Comparison of ENCODE assay signal across 8 cellular contexts in genomic region chr15:41331833-41332787, GRCh38. TPM values are rescaled to one million over a fixed set of nuclear protein-coding genes. Genes with fewer than 3 reads are reported as not detected.
A peak's percentile ranks its signal among the peaks of the same experiment; 100 is the strongest.
DNase-seq lines count a peak whose midpoint lies in the region; ATAC-seq and TF ChIP-seq lines count a peak whose summit lies in the region.

TSS of gene OIP5 (minus strand) at chr15:41332591. CDS start at chr15:41332561, 30 bp downstream.

- peaks cover 8 to 28% of the 10 kb centered on the region in 2 experiments for H3K79me1 ChIP-seq in IMR-90 (ENCODE audit: low read depth in 1 of 2, low read length in 2 of 2)

- H2BK15ac ChIP-seq in IMR-90 (ENCODE audit: low read depth, low read length) = no peak within 1 kb of the TSS; the same call in 2 of the 3 replicates

- POLR2A ChIA-PET in IMR-90 (lab: Charles Lee; ENCODE audit: unreplicated experiment) = no interaction called here
- POLR2A ChIA-PET in OCI-LY7 (lab: Charles Lee) = interaction anchor here (0.5 to 2.1 kb wide), 13 partner anchors 10 to 936 kb away, joined by 3 to 8 read pairs (median 3); partner anchors contain the start of genes CCDC32 and CHP1

- H3K9me3 ChIP-seq in IMR-90 (ENCODE audit: control insufficient read depth, insufficient read depth, low read length) (no peaks in the 10 kb centered on the region), OCI-LY7 (ENCODE audit: low read length) (no peaks in the 10 kb centered on the region), mucosa of stomach (ENCODE audit: control insufficient read depth, low read length) (no peaks in the 10 kb centered on the region)

- no peak within 1 kb of the TSS for H2BK20ac ChIP-seq in IMR-90 (ENCODE audit: low read depth, low read length)

- H3K4me3 ChIP-seq in IMR-90 (ENCODE audit: insufficient read depth, low read depth, low read length) (peak within 1 kb of the TSS; percentile 70), OCI-LY7 (ENCODE audit: low read depth, low read length, poor library complexity, severe bottlenecking) (peak within 1 kb of the TSS; percentile 79), epithelial cell of proximal tubule (ENCODE audit: low read depth, low read length) (peak within 1 kb of the TSS; percentile 65), mucosa of stomach (ENCODE audit: low read length) (peak within 1 kb of the TSS; percentile 84)

- CTCF ChIA-PET in IMR-90 (lab: Yijun Ruan, JAX) (interaction anchor here (1.0 kb wide), 1 partner anchor 13 kb away, joined by 3 read pairs; no protein-coding TSS in a partner anchor), OCI-LY7 (lab: Charles Lee; ENCODE audit: unreplicated experiment) (interaction anchor here (0.6 to 0.9 kb wide), 2 partner anchors 65 to 465 kb away, joined by 3 to 5 read pairs; no protein-coding TSS in a partner anchor)

- peak within 1 kb of the TSS; percentile 45; the same call in 1 of the 2 replicates for H3K27ac ChIP-seq in IMR-90 (ENCODE audit: insufficient read depth, low read length)
- peak within 1 kb of the TSS; percentile 90 for H3K27ac ChIP-seq in OCI-LY7 (ENCODE audit: low read depth, low read length, poor library complexity, severe bottlenecking)

- no peaks in the 10 kb centered on the region; the same call in 1 of the 2 replicates for H3K9me1 ChIP-seq in IMR-90 (ENCODE audit: insufficient read depth, low read length)

- no peak within 1 kb of the TSS for H3K18ac ChIP-seq in IMR-90 (ENCODE audit: low read depth, low read length)

- no peak within 1 kb of the TSS for H2BK120ac ChIP-seq in IMR-90 (ENCODE audit: low read depth, low read length)

- peak within 1 kb of the TSS; percentile 77 for H3K23ac ChIP-seq in IMR-90 (ENCODE audit: low read depth, low read length)

- 0 out of 2 replicates have a peak, but pooled peaks have one; percentile 12 for TF ChIP-seq POLR2A in IMR-90 (IDR thresholded peaks at IDR 0.05; ENCODE audit: low read depth, low read length)

- H3K9ac ChIP-seq in IMR-90 (ENCODE audit: low read depth, low read length) = peak within 1 kb of the TSS; percentile 47; the same call in 1 of the 2 replicates
- peak within 1 kb of the TSS; percentile 64 for H3K9ac ChIP-seq in mucosa of stomach (ENCODE audit: low read length)

- peak within 1 kb of the TSS; percentile 37 to 74; a peak in 3 of 4 replicates for H4K8ac ChIP-seq in IMR-90 (ENCODE audit: low read depth in 2 of 2, low read length in 2 of 2)

- H2AFZ ChIP-seq in IMR-90 (replicated peaks; ENCODE audit: low read length, poor library complexity) (peak within 1 kb of the TSS; percentile 98), OCI-LY7 (ENCODE audit: low read length) (peak within 1 kb of the TSS; percentile 73; the same call in 1 of the 2 replicates)

- peak within 1 kb of the TSS; percentile 40; the same call in 1 of the 2 replicates for H2AK5ac ChIP-seq in IMR-90 (ENCODE audit: low read depth, low read length)

- H2AK9ac ChIP-seq in IMR-90 (replicated peaks; ENCODE audit: low read depth, low read length, poor library complexity) = peak within 1 kb of the TSS; percentile 57

- H3K4me2 ChIP-seq in IMR-90 (ENCODE audit: low read depth, low read length) (peak within 1 kb of the TSS; percentile 90), OCI-LY7 (ENCODE audit: low read length) (peak within 1 kb of the TSS; percentile 84)

- H3K79me2 ChIP-seq in OCI-LY7 (ENCODE audit: insufficient read depth, low read depth, low read length) = peaks cover 56% of the 10 kb centered on the region

- WGBS in IMR-90 (ENCODE audit: extremely low coverage in 2 of 2, insufficient read length in 1 of 2), 2 experiments = 1% methylated on average over 27 of the region's 65 CpGs; no CpG with 5 or more reads in 1 of the 2 experiments

- peak; percentile 69 for TF ChIP-seq RAD21 in IMR-90 (IDR thresholded peaks at IDR 0.05; ENCODE audit: low read length)

- peak within 1 kb of the TSS; percentile 65 for H3K14ac ChIP-seq in IMR-90 (replicated peaks; ENCODE audit: low read depth, low read length)

- in situ Hi-C loops in IMR-90 (cut with MboI; ENCODE audit: low sequenced_read_pairs) = no loop called here

- H3K4me1 ChIP-seq in IMR-90 (ENCODE audit: control insufficient read depth, insufficient read depth, low read length) (no peaks in the 10 kb centered on the region), OCI-LY7 (ENCODE audit: insufficient read depth, low read length, poor library complexity, severe bottlenecking) (peaks cover 23% of the 10 kb centered on the region), mucosa of stomach (ENCODE audit: control insufficient read depth, insufficient read depth, low read length) (no peaks in the 10 kb centered on the region)

- BruUV-seq in IMR-90 (replicated peaks; lab: Mats Ljungman, UMichigan) (no TSS peak), OCI-LY7 (replicated peaks; lab: Mats Ljungman, UMichigan) (no TSS peak)

- H4K20me1 ChIP-seq in IMR-90 (ENCODE audit: insufficient read depth, low read length) (no peaks in the 10 kb centered on the region), OCI-LY7 (ENCODE audit: insufficient read depth, low read length) (peaks cover 6% of the 10 kb centered on the region; the same call in 1 of the 2 replicates)

- H3K27me3 ChIP-seq in IMR-90 (ENCODE audit: control insufficient read depth, insufficient read depth, low read length) (no peaks in the 10 kb centered on the region), mucosa of stomach (ENCODE audit: control insufficient read depth, insufficient read depth, low read length) (no peaks in the 10 kb centered on the region)

- peak within 1 kb of the TSS; percentile 16 for H2BK5ac ChIP-seq in IMR-90 (ENCODE audit: low read depth, low read length, poor library complexity, severe bottlenecking)

- H4K91ac ChIP-seq in IMR-90 (ENCODE audit: insufficient read depth, low read depth, low read length) = peak within 1 kb of the TSS; percentile 25; the same call in 1 of the 2 replicates

- H3K36me3 ChIP-seq in IMR-90 (ENCODE audit: control insufficient read depth, insufficient read depth, low read length) (no peaks in the 10 kb centered on the region), OCI-LY7 (ENCODE audit: insufficient read depth, low read length) (peaks cover 41% of the 10 kb centered on the region), mucosa of stomach (ENCODE audit: control insufficient read depth, insufficient read depth, low read length) (no peaks in the 10 kb centered on the region)

- peak; percentile 89 for ATAC-seq in GM21528 (IDR thresholded peaks at IDR 0.05; ENCODE audit: low FRiP score, unreplicated experiment)
- peak; percentile 98 for ATAC-seq in IMR-90 (ENCODE audit: low read depth)

- peak; percentile 94 for DNase-seq in DMS153 (lab: John Stamatoyannopoulos, UW)
- peak; percentile 100 for DNase-seq in IMR-90
- DNase-seq in OCI-LY7 (ENCODE audit: low spot score) = peak; percentile 100
- peak; percentile 98 for DNase-seq in activated T-cell treated with anti-CD3 and anti-CD28 coated beads for 24 hours (ENCODE audit: low read depth)
- DNase-seq in epithelial cell of proximal tubule (ENCODE audit: low read depth) = peak; percentile 95
- peak; percentile 89 to 95 for DNase-seq in stimulated activated CD8-positive, alpha-beta memory T cell treated with anti-CD3 and anti-CD28 coated beads, Interleukin-7, amount 100 ng/mL, for 1 hour (ENCODE audit: low read depth in 2 of 2)

- no peaks in the 10 kb centered on the region for H3K9me2 ChIP-seq in OCI-LY7 (ENCODE audit: insufficient read depth, low read length)

- no peak within 1 kb of the TSS for H4K5ac ChIP-seq in IMR-90 (ENCODE audit: low read depth, low read length)

- intact Hi-C loops in IMR-90 (cut with micrococcal nuclease) (loop anchor here (1.0 to 5.0 kb wide), 3 partner anchors 50 to 428 kb away; partner anchors contain the start of genes CHP1 and EXD1), OCI-LY7 (cut with micrococcal nuclease; ENCODE audit: unreplicated experiment) (loop anchor here (1.0 to 10.0 kb wide), 6 partner anchors 49 to 767 kb away; partner anchors contain the start of genes CCDC32, CHAC1, CHP1 and INO80)

- peak within 1 kb of the TSS; percentile 58 for H3K4ac ChIP-seq in IMR-90 (ENCODE audit: low read depth, low read length)

- peak; percentile 64 for TF ChIP-seq CTCF in IMR-90 (conservative IDR thresholded peaks at IDR 0.05; ENCODE audit: low read depth, low read length)
- TF ChIP-seq CTCF in OCI-LY7 (conservative IDR thresholded peaks at IDR 0.05; ENCODE audit: low read length) = peak; percentile 68
- peak; percentile 70 for TF ChIP-seq CTCF in epithelial cell of proximal tubule (conservative IDR thresholded peaks at IDR 0.05; ENCODE audit: low read depth, low read length)

- peak within 1 kb of the TSS; percentile 85 for H3K56ac ChIP-seq in IMR-90 (ENCODE audit: extremely low read depth, insufficient read depth, low read length)

- dilution Hi-C loops in IMR-90 (cut with HindIII; ENCODE audit: low sequenced_read_pairs, unreplicated experiment) = no loop called here

TF ChIP-seq in IMR-90, 13 proteins besides CTCF, POLR2A, EP300 and RAD21:
- no peak for TF ChIP-seq CHD1 (IDR thresholded peaks at IDR 0.05; ENCODE audit: low read depth, low read length)
- peak; percentile 55 for TF ChIP-seq SMC3 (IDR thresholded peaks at IDR 0.05; ENCODE audit: low read depth, low read length)
- TF ChIP-seq RFX5 (IDR thresholded peaks at IDR 0.05; ENCODE audit: low read depth, low read length) = no peak
- TF ChIP-seq CEBPB (IDR thresholded peaks at IDR 0.05; ENCODE audit: low read depth, low read length) = peak; percentile 87
- TF ChIP-seq RCOR1 (IDR thresholded peaks at IDR 0.05; ENCODE audit: insufficient replicate concordance, low read length) = no peak
- TF ChIP-seq, protein P1, sequence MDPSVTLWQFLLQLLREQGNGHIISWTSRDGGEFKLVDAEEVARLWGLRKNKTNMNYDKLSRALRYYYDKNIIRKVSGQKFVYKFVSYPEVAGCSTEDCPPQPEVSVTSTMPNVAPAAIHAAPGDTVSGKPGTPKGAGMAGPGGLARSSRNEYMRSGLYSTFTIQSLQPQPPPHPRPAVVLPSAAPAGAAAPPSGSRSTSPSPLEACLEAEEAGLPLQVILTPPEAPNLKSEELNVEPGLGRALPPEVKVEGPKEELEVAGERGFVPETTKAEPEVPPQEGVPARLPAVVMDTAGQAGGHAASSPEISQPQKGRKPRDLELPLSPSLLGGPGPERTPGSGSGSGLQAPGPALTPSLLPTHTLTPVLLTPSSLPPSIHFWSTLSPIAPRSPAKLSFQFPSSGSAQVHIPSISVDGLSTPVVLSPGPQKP (IDR thresholded peaks at IDR 0.05; ENCODE audit: borderline replicate concordance, low read depth, low read length) = no peak
- peak; percentile 96 for TF ChIP-seq MXI1 (IDR thresholded peaks at IDR 0.05; ENCODE audit: borderline replicate concordance, low read depth, low read length)

RNA-seq across cellular contexts. Expression of gene OIP5, which starts in this region (rescaled TPM):
- 4.1 and 7.5 TPM in 2 replicates for total RNA-seq in IMR-90 (2012; rRNA removed)
- polyA plus RNA-seq in IMR-90 (2012; rRNA removed) = 5.4 and 5.5 TPM in 2 replicates
- 3.9 and 4.5 TPM in 2 replicates for polyA plus RNA-seq in IMR-90 (2012; cell fraction: cytosol; rRNA removed)
- 1.0 and 1.4 TPM in 2 replicates for polyA plus RNA-seq in IMR-90 (2012; cell fraction: nucleus; rRNA removed; ENCODE audit: low replicate concordance)
- 29.4 and 42.5 TPM in 2 replicates for total RNA-seq in OCI-LY7 (2014; rRNA removed; shearing (Covaris generic))
- total RNA-seq in OCI-LY7 (2022) = 28.4 and 29.9 TPM in 2 replicates
- 21.8 and 35.4 TPM in 2 replicates for total RNA-seq in epithelial cell of proximal tubule

Comparison
In these comparisons a context has a peak if more than half of its experiments do, and no peak if none do; other contexts are left out.
1. Peak in every context shown above with its lines: DNase-seq, ATAC-seq, H3K4me3 ChIP-seq and H3K27ac ChIP-seq.